ENCODE assay signal across 8 cellular contexts in genomic region chr4:73776363-73776762, GRCh38. TPM values are rescaled to one million over a fixed set of nuclear protein-coding genes. Genes with fewer than 3 reads are reported as not detected.
DNase-seq lines count a peak whose midpoint lies in the region; ATAC-seq lines count a peak whose summit lies in the region.
"Had no signal": no experiment of that assay in that cellular context is flagged by ENCODE, and none has a peak within 500 bp of the region (broad histone marks: within the 10 kb centered on the region; RNA-seq: fewer than 3 reads in every experiment).

No MANE protein-coding gene starts in this region.

- intact Hi-C loops in posterior vena cava (cut with DNase I), result no loop called here

- peak; percentile 47 for DNase-seq in HT1080 (ENCODE audit: low read depth)
- peak; percentile 60 for DNase-seq in SW480 (ENCODE audit: low spot score)
- DNase-seq in glomerular visceral epithelial cell (ENCODE audit: extremely low spot score), result peak; percentile 97
- DNase-seq in smooth muscle cell of the brain vasculature (ENCODE audit: low read depth, low spot score), result peak; percentile 96
- DNase-seq in posterior vena cava (ENCODE audit: low spot score), result no peak
- no peak for DNase-seq in activated CD8-positive, alpha-beta memory T cell treated with anti-CD3 and anti-CD28 coated beads, Interleukin-2, amount 50 U/mL, for 48 hours
- DNase-seq: activated CD8-positive, alpha-beta T cell treated with anti-CD3 and anti-CD28 coated beads, Interleukin-2, amount 10 ng/mL, durations not matched to agents 7 days and 5 days had no signal

- ATAC-seq in GM19452 (IDR thresholded peaks at IDR 0.05; ENCODE audit: unreplicated experiment), result no peak
- ATAC-seq: activated CD8-positive, alpha-beta T cell treated with anti-CD3 and anti-CD28 coated beads, Interleukin-2, amount 10 ng/mL, durations not matched to agents 7 days and 5 days had no signal

RNA-seq across cellular contexts. Expression of gene CXCL8, which starts 36.0 kb away (rescaled TPM):
- total RNA-seq in HT1080 (2014; rRNA removed; shearing (Covaris generic)), result 9.4 and 12.9 TPM in 2 replicates
- 18.9 and 21.9 TPM in 2 replicates for polyA plus RNA-seq in HT1080 (2015; cell fraction: cytosol; rRNA removed)
- polyA plus RNA-seq in HT1080 (2015; cell fraction: nucleus; rRNA removed), result 19.1 and 25.1 TPM in 2 replicates
- total RNA-seq in posterior vena cava, result 1 to 10 TPM in 1 of 2 donors, under 1 TPM in 1; 0.51 to 3.1 TPM
- total RNA-seq: activated CD8-positive, alpha-beta T cell treated with anti-CD3 and anti-CD28 coated beads, Interleukin-2, amount 10 ng/mL, durations not matched to agents 7 days and 5 days had no signal

Comparison
In these comparisons a context has a peak if more than half of its experiments do, and no peak if none do; other contexts are left out.
1. DNase-seq: peak in HT1080 (single experiment), SW480 (single experiment), glomerular visceral epithelial cell (single experiment) and smooth muscle cell of the brain vasculature (single experiment); none in posterior vena cava (single experiment) and activated CD8-positive, alpha-beta memory T cell treated with anti-CD3 and anti-CD28 coated beads, Interleukin-2, amount 50 U/mL, for 48 hours (single experiment).